In the genomic region with DNA sequence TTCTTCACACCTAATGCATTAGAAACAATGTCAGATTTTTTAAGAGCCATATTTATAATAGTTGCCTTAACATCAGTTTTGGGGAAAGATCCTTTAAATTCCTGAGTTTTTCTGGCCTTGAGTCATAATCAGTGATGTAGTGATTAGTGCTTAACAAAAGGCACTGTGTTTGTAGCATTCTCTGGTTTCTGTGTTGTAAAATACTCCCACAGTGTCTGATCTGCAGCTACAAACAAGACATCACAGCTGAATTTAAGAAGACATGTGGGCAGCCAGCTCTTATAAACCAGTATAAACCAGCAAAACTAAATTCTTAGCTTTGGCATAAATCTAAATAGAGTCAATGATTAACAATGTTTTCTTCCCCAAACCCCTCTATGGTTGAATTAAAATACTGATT, we compare ENCODE assay signal across 18 cellular contexts.
A peak's percentile ranks its signal among the peaks of the same experiment; 100 is the strongest.
DNase-seq lines count a peak whose midpoint lies in the region; ATAC-seq, FAIRE-seq and TF ChIP-seq lines count a peak whose summit lies in the region.
"Had no signal": no experiment of that assay in that cellular context is flagged by ENCODE, and none has a peak within 500 bp of the region (broad histone marks: within the 10 kb centered on the region; RNA-seq: fewer than 3 reads in every experiment).

No MANE protein-coding gene starts in this region.

- H3K9me1 ChIP-seq in IMR-90 (ENCODE audit: insufficient read depth, low read length) = no peaks in the 10 kb centered on the region
- H3K9me1 ChIP-seq in keratinocyte (ENCODE audit: control insufficient read depth, extremely low read depth, insufficient read depth, low read length) = no peaks in the 10 kb centered on the region

- in situ Hi-C loops in IMR-90 (cut with MboI; ENCODE audit: low sequenced_read_pairs) = no loop called here

- no peaks in the 10 kb centered on the region for H3K9me3 ChIP-seq in IMR-90 (ENCODE audit: control insufficient read depth, insufficient read depth, low read length)
- no peaks in the 10 kb centered on the region for H3K9me3 ChIP-seq in keratinocyte (ENCODE audit: control insufficient read depth, low read depth, low read length)
- H3K9me3 ChIP-seq: left ventricle myocardium inferior, suprapubic skin had no signal

- no peak overlapping the region for H2BK20ac ChIP-seq in IMR-90 (ENCODE audit: low read depth, low read length)

- H2AK9ac ChIP-seq in IMR-90 (replicated peaks; ENCODE audit: low read depth, low read length, poor library complexity) = no peak overlapping the region

- dilution Hi-C loops in IMR-90 (cut with HindIII; ENCODE audit: low sequenced_read_pairs, unreplicated experiment) = no loop called here
- dilution Hi-C loops in keratinocyte (cut with MboI; ENCODE audit: extremely low pct_ligation_motif_present, low sequenced_read_pairs) = no loop called here

- H4K5ac ChIP-seq in IMR-90 (ENCODE audit: low read depth, low read length) = no peak overlapping the region

- no peak overlapping the region for H2BK5ac ChIP-seq in IMR-90 (ENCODE audit: low read depth, low read length, poor library complexity, severe bottlenecking)

- intact Hi-C loops in IMR-90 (cut with micrococcal nuclease) (no loop called here), left cardiac atrium (cut with DNase I) (no loop called here)

- H2BK120ac ChIP-seq in IMR-90 (ENCODE audit: low read depth, low read length) = no peak overlapping the region

- H3K27me3 ChIP-seq in IMR-90 (ENCODE audit: control insufficient read depth, insufficient read depth, low read length) = no peaks in the 10 kb centered on the region
- no peaks in the 10 kb centered on the region for H3K27me3 ChIP-seq in keratinocyte (ENCODE audit: control insufficient read depth, extremely low read depth, insufficient read depth, low read length)
- H3K27me3 ChIP-seq: suprapubic skin had no signal

- CTCF ChIA-PET in IMR-90 (lab: Yijun Ruan, JAX) = no interaction called here

- no peak overlapping the region for H3K27ac ChIP-seq in IMR-90 (ENCODE audit: insufficient read depth, low read length)
- peak overlapping the region; percentile 36 for H3K27ac ChIP-seq in caudate nucleus (ENCODE audit: low read depth, low read length)
- no peak overlapping the region for H3K27ac ChIP-seq in keratinocyte (ENCODE audit: control insufficient read depth, insufficient read depth, low read length)
- H3K27ac ChIP-seq: left ventricle myocardium inferior, PC-9, suprapubic skin, VCaP had no signal

- TF ChIP-seq RAD21 in IMR-90 (IDR thresholded peaks at IDR 0.05; ENCODE audit: low read length) = no peak

- no peak overlapping the region for H4K91ac ChIP-seq in IMR-90 (ENCODE audit: insufficient read depth, low read depth, low read length)

- H2AK5ac ChIP-seq in IMR-90 (ENCODE audit: low read depth, low read length) = no peak overlapping the region

- H3K56ac ChIP-seq in IMR-90 (ENCODE audit: extremely low read depth, insufficient read depth, low read length) = no peak overlapping the region

- no peak overlapping the region for H4K8ac ChIP-seq in IMR-90 (ENCODE audit: low read depth in 2 of 2, low read length in 2 of 2)

- TF ChIP-seq CTCF in IMR-90 (conservative IDR thresholded peaks at IDR 0.05; ENCODE audit: low read depth, low read length) (no peak), keratinocyte (optimal IDR thresholded peaks at IDR 0.05 in 1 of 3, IDR thresholded peaks at IDR 0.05 in 1 of 3, conservative IDR thresholded peaks at IDR 0.05 in 1 of 3; ENCODE audit: extremely low read depth in 1 of 3, insufficient read depth in 2 of 3, low read length in 3 of 3) (no peak), GM20000 (IDR thresholded peaks at IDR 0.05; ENCODE audit: extremely low read depth, missing control alignments) (no peak)

- no peak overlapping the region for H3K18ac ChIP-seq in IMR-90 (ENCODE audit: low read depth, low read length)

- BruUV-seq in IMR-90 (replicated peaks; lab: Mats Ljungman, UMichigan) = no TSS peak

- no peaks in the 10 kb centered on the region for H3K79me2 ChIP-seq in keratinocyte (ENCODE audit: control insufficient read depth, insufficient read depth, low read length)

- DNase-seq in IMR-90 = peak; percentile 35
- peak in 2 of 61 donors; percentile 5 to 40 for DNase-seq in caudate nucleus (lab: John Stamatoyannopoulos, UW)
- no peak for DNase-seq in keratinocyte (ENCODE audit: low read depth, low spot score)
- DNase-seq in urothelium cell line (ENCODE audit: low spot score) = peak; percentile 24
- DNase-seq in left cardiac atrium = no peak
- no peak for DNase-seq in GM20000 (ENCODE audit: low spot score)
- DNase-seq: amniotic stem cell; CD4-positive, CD25-positive, alpha-beta regulatory T cell; left ventricle myocardium inferior; NCI-H2081 treated with DMSO at 0.1 percent for 48 hours; NCI-H526 treated with DMSO at 0.1 percent for 48 hours; PC-9 had no signal

- H3K79me1 ChIP-seq in IMR-90 (ENCODE audit: low read depth in 1 of 2, low read length in 2 of 2) = no peaks in the 10 kb centered on the region

- no peak overlapping the region for H3K9ac ChIP-seq in IMR-90 (ENCODE audit: low read depth, low read length)
- no peak overlapping the region for H3K9ac ChIP-seq in keratinocyte (ENCODE audit: control insufficient read depth, extremely low read depth, insufficient read depth, low read length)

- TF ChIP-seq POLR2A in IMR-90 (IDR thresholded peaks at IDR 0.05; ENCODE audit: low read depth, low read length) = no peak

- no peaks in the 10 kb centered on the region for H3K36me3 ChIP-seq in IMR-90 (ENCODE audit: control insufficient read depth, insufficient read depth, low read length)
- H3K36me3 ChIP-seq in keratinocyte (ENCODE audit: control insufficient read depth in 2 of 2, extremely low read depth in 1 of 2, insufficient read depth in 2 of 2, low read length in 2 of 2) = no peaks in the 10 kb centered on the region
- H3K36me3 ChIP-seq: left ventricle myocardium inferior, suprapubic skin had no signal

- no peaks in the 10 kb centered on the region for H3K4me1 ChIP-seq in IMR-90 (ENCODE audit: control insufficient read depth, insufficient read depth, low read length)
- no peaks in the 10 kb centered on the region for H3K4me1 ChIP-seq in keratinocyte (ENCODE audit: control insufficient read depth, extremely low read depth, insufficient read depth, low read length)
- H3K4me1 ChIP-seq: left ventricle myocardium inferior, suprapubic skin had no signal

- POLR2A ChIA-PET in IMR-90 (lab: Charles Lee; ENCODE audit: unreplicated experiment) = no interaction called here

- H3K23ac ChIP-seq in IMR-90 (ENCODE audit: low read depth, low read length) = no peak overlapping the region

- H2AFZ ChIP-seq in IMR-90 (replicated peaks; ENCODE audit: low read length, poor library complexity) = no peak overlapping the region
- H2AFZ ChIP-seq in keratinocyte (ENCODE audit: control insufficient read depth, low read length) = peak overlapping the region; percentile 19
- H2AFZ ChIP-seq: PC-9 had no signal

- H3K4me2 ChIP-seq in IMR-90 (ENCODE audit: low read depth, low read length) (no peak overlapping the region), keratinocyte (ENCODE audit: control insufficient read depth, extremely low read depth, insufficient read depth, low read depth, low read length) (no peak overlapping the region)
- H3K4me2 ChIP-seq: PC-9 had no signal

- H2BK15ac ChIP-seq in IMR-90 (ENCODE audit: low read depth, low read length) = no peak overlapping the region

- ATAC-seq in IMR-90 (ENCODE audit: low read depth) = no peak
- ATAC-seq in left cardiac atrium = no peak
- no peak for ATAC-seq in HG02571 (IDR thresholded peaks at IDR 0.05; ENCODE audit: unreplicated experiment)
- ATAC-seq: activated T-helper 17 cell treated with anti-CD3 and anti-CD28 coated beads, Interleukin-2, amount 50 U/mL, for 72 hours; esophagus mucosa; HepG2 had no signal

- H4K20me1 ChIP-seq in IMR-90 (ENCODE audit: insufficient read depth, low read length) (no peaks in the 10 kb centered on the region), keratinocyte (ENCODE audit: control insufficient read depth, extremely low read depth, insufficient read depth, low read length) (no peaks in the 10 kb centered on the region)

- H3K4ac ChIP-seq in IMR-90 (ENCODE audit: low read depth, low read length) = no peak overlapping the region

- H3K4me3 ChIP-seq in IMR-90 (ENCODE audit: insufficient read depth, low read depth, low read length) (no peak overlapping the region), keratinocyte (ENCODE audit: control insufficient read depth in 2 of 3, extremely low read depth in 1 of 3, insufficient read depth in 2 of 3, low read depth in 1 of 3, low read length in 3 of 3) (no peak overlapping the region)
- H3K4me3 ChIP-seq: left ventricle myocardium inferior, PC-9, suprapubic skin had no signal

- no peak overlapping the region for H3K14ac ChIP-seq in IMR-90 (replicated peaks; ENCODE audit: low read depth, low read length)

- FAIRE-seq in keratinocyte (lab: Jason Lieb, UNC) (no peak), urothelium cell line (lab: Jason Lieb, UNC) (no peak)
- FAIRE-seq: HepG2 had no signal

TF ChIP-seq in IMR-90, 13 proteins besides CTCF, POLR2A, EP300 and RAD21 (continues in another document):
- TF ChIP-seq MAFK (IDR thresholded peaks at IDR 0.05; ENCODE audit: low read depth, low read length) (no peak), MXI1 (IDR thresholded peaks at IDR 0.05; ENCODE audit: borderline replicate concordance, low read depth, low read length) (no peak), CEBPB (IDR thresholded peaks at IDR 0.05; ENCODE audit: low read depth, low read length) (no peak), RFX5 (IDR thresholded peaks at IDR 0.05; ENCODE audit: low read depth, low read length) (no peak), ELK1 (IDR thresholded peaks at IDR 0.05; ENCODE audit: borderline replicate concordance, low read depth, low read length) (no peak), RCOR1 (IDR thresholded peaks at IDR 0.05; ENCODE audit: insufficient replicate concordance, low read length) (no peak), FOS (IDR thresholded peaks at IDR 0.05; ENCODE audit: low read depth, low read length) (no peak), NFE2L2 (IDR thresholded peaks at IDR 0.05; ENCODE audit: low read depth, low read length) (no peak), BHLHE40 (IDR thresholded peaks at IDR 0.05; ENCODE audit: low read depth, low read length) (no peak), SMC3 (IDR thresholded peaks at IDR 0.05; ENCODE audit: low read depth, low read length) (no peak), CHD1 (IDR thresholded peaks at IDR 0.05; ENCODE audit: low read depth, low read length) (no peak)

Comparison
In these comparisons a context has a peak if more than half of its experiments do, and no peak if none do; other contexts are left out.
1. DNase-seq: peak in IMR-90 (single experiment) and urothelium cell line (single experiment); none in keratinocyte (single experiment), left cardiac atrium (single experiment) and GM20000 (single experiment).